9 cellular contexts compared by ENCODE assay signal in the genomic region with DNA sequence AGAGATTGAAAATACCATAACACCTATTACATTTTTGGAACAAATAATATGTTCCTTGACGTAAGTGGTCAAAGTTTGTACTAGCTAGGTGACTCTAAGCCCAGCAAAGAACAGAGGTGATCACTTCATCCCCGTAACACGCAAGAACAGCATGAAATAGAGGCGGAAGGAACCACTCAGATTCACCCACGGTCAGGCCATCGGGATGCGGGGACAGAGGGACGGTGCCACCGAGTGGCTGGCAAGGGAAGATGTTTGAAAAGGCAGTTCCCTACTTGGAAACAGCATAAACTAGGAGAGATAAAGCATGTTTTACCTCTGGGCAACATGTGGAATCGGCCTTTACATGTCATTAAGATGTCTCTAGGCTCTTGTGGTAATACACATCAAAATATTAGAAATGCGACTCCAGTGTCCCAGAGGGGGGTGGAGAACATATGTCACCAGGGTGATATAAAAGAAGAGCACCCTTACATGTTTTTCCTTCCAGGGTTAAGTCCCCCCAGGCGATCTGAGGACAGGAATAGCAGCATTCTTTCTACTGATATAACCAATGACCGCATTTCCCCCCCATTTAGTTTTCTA.
DNase-seq lines count a peak whose midpoint lies in the region; FAIRE-seq and TF ChIP-seq lines count a peak whose summit lies in the region.
"Had no signal": no experiment of that assay in that cellular context is flagged by ENCODE, and none has a peak within 500 bp of the region (broad histone marks: within the 10 kb centered on the region; RNA-seq: fewer than 3 reads in every experiment).

No MANE protein-coding gene starts in this region.

- peak; percentile 45 for TF ChIP-seq CTCF in D721Med (IDR thresholded peaks at IDR 0.05; ENCODE audit: insufficient read depth, missing control alignments)
- TF ChIP-seq CTCF in astrocyte of the spinal cord (IDR thresholded peaks at IDR 0.05; ENCODE audit: low read depth, low read length) = peak; percentile 38

- FAIRE-seq in D721Med (lab: Jason Lieb, UNC) = peak; percentile 21

- POLR2A ChIA-PET in HEK293T (lab: Yijun Ruan, JAX) = no interaction called here

- in situ Hi-C loops in astrocyte of the spinal cord (cut with HindIII; ENCODE audit: low sequenced_read_pairs) = no loop called here

- H3K4me3 ChIP-seq in astrocyte of the spinal cord (ENCODE audit: low read depth, low read length) = no peak overlapping the region

- CTCF ChIA-PET in HEK293T (lab: Yijun Ruan, JAX) = no interaction called here

- peak; percentile 42 for DNase-seq in D721Med (ENCODE audit: insufficient read length, low spot score)
- DNase-seq in HEK293T (ENCODE audit: extremely low spot score) = peak; percentile 34
- DNase-seq in astrocyte of the spinal cord (ENCODE audit: low read depth, low spot score) = peak; percentile 8
- peak; percentile 26 for DNase-seq in midbrain (lab: John Stamatoyannopoulos, UW)
- no peak for DNase-seq in activated T-cell treated with anti-CD3 and anti-CD28 coated beads for 4 hours
- DNase-seq in cerebellar nuclear complex (lab: John Stamatoyannopoulos, UW) = no peak
- no peak for DNase-seq in NCI-H1694 (lab: John Stamatoyannopoulos, UW)
- DNase-seq in CD1c-positive myeloid dendritic cell (ENCODE audit: extremely low spot score) = no peak
- DNase-seq: NCI-H510A treated with DMSO at 0.1 percent for 48 hours had no signal

TF ChIP-seq in HEK293T, 16 proteins besides CTCF, POLR2A, EP300 and RAD21:
- TF ChIP-seq LEF1 (IDR thresholded peaks at IDR 0.05; ENCODE audit: borderline replicate concordance) (no peak), NFRKB (IDR thresholded peaks at IDR 0.05) (no peak), FOXK2 (IDR thresholded peaks at IDR 0.05) (no peak), FOXA1 (IDR thresholded peaks at IDR 0.05) (no peak), L3MBTL2 (conservative IDR thresholded peaks at IDR 0.05) (no peak), ELF4 (IDR thresholded peaks at IDR 0.05) (no peak), TARDBP (IDR thresholded peaks at IDR 0.05) (no peak), CTBP1 (IDR thresholded peaks at IDR 0.05; ENCODE audit: borderline replicate concordance) (no peak), HDGF (IDR thresholded peaks at IDR 0.05; ENCODE audit: borderline replicate concordance) (no peak), ARNT (IDR thresholded peaks at IDR 0.05) (no peak), SUZ12 (IDR thresholded peaks at IDR 0.05) (no peak), BHLHE40 (IDR thresholded peaks at IDR 0.05; ENCODE audit: borderline replicate concordance) (no peak), ZNF384 (IDR thresholded peaks at IDR 0.05) (no peak), FOXM1 (IDR thresholded peaks at IDR 0.05; ENCODE audit: borderline replicate concordance) (no peak)

Comparison
In these comparisons a context has a peak if more than half of its experiments do, and no peak if none do; other contexts are left out.
1. DNase-seq: peak in D721Med (single experiment), HEK293T (single experiment), astrocyte of the spinal cord (single experiment) and midbrain (single experiment); none in activated T-cell treated with anti-CD3 and anti-CD28 coated beads for 4 hours (single experiment), cerebellar nuclear complex (0 of 2), NCI-H1694 (single experiment) and CD1c-positive myeloid dendritic cell (single experiment).